Comparison of ENCODE assay signal across 19 cellular contexts in the genomic region with DNA sequence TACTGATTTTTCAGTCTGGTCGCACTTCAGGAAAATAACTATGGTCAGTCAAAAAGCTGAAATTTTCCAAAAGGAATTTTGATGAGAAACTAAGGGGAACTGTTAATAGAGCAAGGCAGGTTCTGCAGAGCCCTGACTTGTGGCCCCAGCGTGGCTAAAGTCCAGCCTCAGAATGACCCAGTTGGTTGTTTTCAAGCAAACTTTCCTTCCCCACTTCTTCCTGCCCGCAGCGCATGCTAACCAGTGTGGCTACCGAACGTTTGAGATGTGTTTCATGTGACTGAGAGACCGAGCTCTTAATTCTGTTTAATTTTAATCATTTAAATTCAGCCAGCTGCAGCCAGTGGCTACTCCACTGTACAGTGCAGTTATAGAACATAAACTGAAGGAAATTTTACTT. TPM values are rescaled to one million over a fixed set of nuclear protein-coding genes. Genes with fewer than 3 reads are reported as not detected.
DNase-seq lines count a peak whose midpoint lies in the region; ATAC-seq, FAIRE-seq and TF ChIP-seq lines count a peak whose summit lies in the region.
"Had no signal": no experiment of that assay in that cellular context is flagged by ENCODE, and none has a peak within 500 bp of the region (broad histone marks: within the 10 kb centered on the region; RNA-seq: fewer than 3 reads in every experiment).

No MANE protein-coding gene starts in this region.

- H3K4me3 Mint-ChIP-seq in CD4-positive, alpha-beta T cell = peak overlapping the region; percentile 35
- H3K4me3 Mint-ChIP-seq in activated naive CD8-positive, alpha-beta T cell treated with anti-CD3 and anti-CD28 coated beads for 36 hours = peak overlapping the region; percentile 4
- H3K4me3 Mint-ChIP-seq in chondrocyte (ENCODE audit: unreplicated experiment) = no peak overlapping the region
- H3K4me3 Mint-ChIP-seq in stimulated activated naive B cell treated with anti-CD40 and anti-IgM and Interleukin-4, amounts not matched to agents 10 μg/mL and 1 μg/mL and 100 μg/mL, for 72 hours = no peak overlapping the region

- ATAC-seq in CD4-positive, alpha-beta T cell (ENCODE audit: poor library complexity) = no peak
- ATAC-seq in GM21515 (IDR thresholded peaks at IDR 0.05; ENCODE audit: unreplicated experiment) = no peak
- ATAC-seq in stimulated activated naive B cell treated with anti-CD40 and anti-IgM and Interleukin-4, amounts not matched to agents 10 μg/mL and 1 μg/mL and 100 μg/mL, for 72 hours (replicated peaks) = no peak
- ATAC-seq: GM12878, HCT116 had no signal

- H3K4me2 ChIP-seq in Karpas-422 (ENCODE audit: low read depth, low read length, poor library complexity, severe bottlenecking) = no peak overlapping the region

- H3K9me2 ChIP-seq in Karpas-422 (replicated peaks; ENCODE audit: insufficient read depth, low read length) = no peaks in the 10 kb centered on the region

- H3K27me3 ChIP-seq in CD4-positive, alpha-beta T cell (ENCODE audit: control insufficient read depth, insufficient read depth, low read length) = no peaks in the 10 kb centered on the region
- H3K27me3 ChIP-seq in Karpas-422 (ENCODE audit: low read length) = no peaks in the 10 kb centered on the region
- H3K27me3 ChIP-seq: adrenal gland, upper lobe of left lung had no signal

- peak overlapping the region; percentile 66 for H3K27ac Mint-ChIP-seq in CD4-positive, alpha-beta T cell
- peak overlapping the region; percentile 71 for H3K27ac Mint-ChIP-seq in activated naive CD8-positive, alpha-beta T cell treated with anti-CD3 and anti-CD28 coated beads for 36 hours
- H3K27ac Mint-ChIP-seq in chondrocyte (ENCODE audit: unreplicated experiment) = no peak overlapping the region
- no peak overlapping the region for H3K27ac Mint-ChIP-seq in stimulated activated naive B cell treated with anti-CD40 and anti-IgM and Interleukin-4, amounts not matched to agents 10 μg/mL and 1 μg/mL and 100 μg/mL, for 72 hours

- H3K27ac ChIP-seq in CD4-positive, alpha-beta T cell (ENCODE audit: low read depth, low read length) = no peak overlapping the region
- H3K27ac ChIP-seq in Karpas-422 (ENCODE audit: low read length) = 0 out of 2 replicates have a peak overlapping the region, but pooled peaks have one; percentile 27
- H3K27ac ChIP-seq: adrenal gland, epithelial cell of prostate, upper lobe of left lung had no signal

- H3K4me1 ChIP-seq in Karpas-422 (ENCODE audit: low read length) = peaks cover 8% of the 10 kb centered on the region
- H3K4me1 ChIP-seq: adrenal gland had no signal

- H3K79me2 ChIP-seq in Karpas-422 (ENCODE audit: low read length) = no peaks in the 10 kb centered on the region; the same call in 1 of the 2 replicates

- peaks cover 4% of the 10 kb centered on the region for H3K9me3 ChIP-seq in CD4-positive, alpha-beta T cell (ENCODE audit: control insufficient read depth, low read length)
- H3K9me3 ChIP-seq in Karpas-422 (ENCODE audit: low read length) = no peaks in the 10 kb centered on the region
- H3K9me3 ChIP-seq: adrenal gland, upper lobe of left lung had no signal

- CTCF ChIA-PET in CD4-positive, alpha-beta T cell (lab: Charles Lee) = no interaction called here

- H3K9me3 Mint-ChIP-seq in CD4-positive, alpha-beta T cell = peaks cover 2% of the 10 kb centered on the region
- H3K9me3 Mint-ChIP-seq in activated naive CD8-positive, alpha-beta T cell treated with anti-CD3 and anti-CD28 coated beads for 36 hours = peaks cover 11% of the 10 kb centered on the region
- no peaks in the 10 kb centered on the region for H3K9me3 Mint-ChIP-seq in chondrocyte (ENCODE audit: low read depth)
- peaks cover 4 to 8% of the 10 kb centered on the region in 2 donors for H3K9me3 Mint-ChIP-seq in stimulated activated naive B cell treated with anti-CD40 and anti-IgM and Interleukin-4, amounts not matched to agents 10 μg/mL and 1 μg/mL and 100 μg/mL, for 72 hours

- peaks cover 57% of the 10 kb centered on the region for H3K4me1 Mint-ChIP-seq in CD4-positive, alpha-beta T cell (ENCODE audit: low read depth)
- peaks cover 60% of the 10 kb centered on the region for H3K4me1 Mint-ChIP-seq in activated naive CD8-positive, alpha-beta T cell treated with anti-CD3 and anti-CD28 coated beads for 36 hours
- H3K4me1 Mint-ChIP-seq in chondrocyte (ENCODE audit: low read depth) = no peaks in the 10 kb centered on the region
- peaks cover 31 to 42% of the 10 kb centered on the region in 2 donors for H3K4me1 Mint-ChIP-seq in stimulated activated naive B cell treated with anti-CD40 and anti-IgM and Interleukin-4, amounts not matched to agents 10 μg/mL and 1 μg/mL and 100 μg/mL, for 72 hours

- H3K9ac ChIP-seq in Karpas-422 (ENCODE audit: low read length) = no peak overlapping the region

- TF ChIP-seq CTCF in CD4-positive, alpha-beta T cell (IDR thresholded peaks at IDR 0.05) = no peak
- no peak for TF ChIP-seq CTCF in chondrocyte (IDR thresholded peaks at IDR 0.05)

- intact Hi-C loops in CD4-positive, alpha-beta T cell (cut with DNase I, micrococcal nuclease) = loop anchor here (5.0 to 10.0 kb wide), 2 partner anchors 53 to 185 kb away; no protein-coding TSS in a partner anchor

- no peak overlapping the region for H3K4me3 ChIP-seq in Karpas-422 (ENCODE audit: low read length)
- H3K4me3 ChIP-seq: adrenal gland, GM12878, upper lobe of left lung had no signal

- H2AFZ ChIP-seq in Karpas-422 (ENCODE audit: low read length) = no peak overlapping the region

- H3K36me3 Mint-ChIP-seq in CD4-positive, alpha-beta T cell (ENCODE audit: low read depth) = peaks cover 82% of the 10 kb centered on the region
- H3K36me3 Mint-ChIP-seq in activated naive CD8-positive, alpha-beta T cell treated with anti-CD3 and anti-CD28 coated beads for 36 hours = peaks cover 58% of the 10 kb centered on the region
- H3K36me3 Mint-ChIP-seq in chondrocyte (ENCODE audit: low read depth) = peaks cover 27% of the 10 kb centered on the region
- H3K36me3 Mint-ChIP-seq in stimulated activated naive B cell treated with anti-CD40 and anti-IgM and Interleukin-4, amounts not matched to agents 10 μg/mL and 1 μg/mL and 100 μg/mL, for 72 hours = peaks cover 39 to 58% of the 10 kb centered on the region in 2 donors

- no peak for DNase-seq in CD4-positive, alpha-beta T cell
- no peak for DNase-seq in Karpas-422
- no peak for DNase-seq in activated naive CD8-positive, alpha-beta T cell treated with anti-CD3 and anti-CD28 coated beads for 36 hours
- DNase-seq in mucosa of gallbladder (ENCODE audit: low spot score) = peak; percentile 19
- no peak for DNase-seq in chondrocyte (ENCODE audit: low spot score)
- DNase-seq in RCC 7860 (ENCODE audit: low spot score) = no peak
- no peak for DNase-seq in stimulated activated naive B cell treated with anti-CD40 and anti-IgM and Interleukin-4, amounts not matched to agents 10 μg/mL and 1 μg/mL and 100 μg/mL, for 72 hours
- DNase-seq: activated CD8-positive, alpha-beta memory T cell treated with anti-CD3 and anti-CD28 coated beads, Interleukin-2, amount 50 U/mL, for 4 hours; islet precursor cell; NCI-H82; Right ventricle myocardium superior; stimulated activated CD4-positive, alpha-beta T cell treated with anti-CD3 and anti-CD28 coated beads, Interleukin-1b, Interleukin-23, amount 100 ng/mL, for 48 hours had no signal

- no peak for FAIRE-seq in RCC 7860 (lab: Jason Lieb, UNC)
- FAIRE-seq: GM12878, TTC549 had no signal

- no peaks in the 10 kb centered on the region for H4K20me1 ChIP-seq in Karpas-422 (ENCODE audit: insufficient read depth, low read depth, low read length)

- no peaks in the 10 kb centered on the region for H3K27me3 Mint-ChIP-seq in CD4-positive, alpha-beta T cell
- no peaks in the 10 kb centered on the region for H3K27me3 Mint-ChIP-seq in activated naive CD8-positive, alpha-beta T cell treated with anti-CD3 and anti-CD28 coated beads for 36 hours
- H3K27me3 Mint-ChIP-seq in chondrocyte (ENCODE audit: low read depth) = no peaks in the 10 kb centered on the region
- no peaks in the 10 kb centered on the region for H3K27me3 Mint-ChIP-seq in stimulated activated naive B cell treated with anti-CD40 and anti-IgM and Interleukin-4, amounts not matched to agents 10 μg/mL and 1 μg/mL and 100 μg/mL, for 72 hours

- POLR2A ChIA-PET in CD4-positive, alpha-beta T cell (lab: Charles Lee) = interaction anchor here (0.8 to 3.9 kb wide), 4 partner anchors 14 to 102 kb away, joined by 3 to 12 read pairs (median 4); a partner anchor contains a TSS

- H3K36me3 ChIP-seq in Karpas-422 (ENCODE audit: insufficient read depth, low read length) = peaks cover 37% of the 10 kb centered on the region

RNA-seq across cellular contexts. Expression of a gene that starts 6.2 kb away (rescaled TPM):
- total RNA-seq in CD4-positive, alpha-beta T cell = 1 to 10 TPM; 7.2 to 9.2 TPM
- total RNA-seq in Karpas-422 (2014; rRNA removed; shearing (Covaris generic); ENCODE audit: low replicate concordance) = 48.8 and 67.0 TPM in 2 replicates
- total RNA-seq in activated naive CD8-positive, alpha-beta T cell treated with anti-CD3 and anti-CD28 coated beads for 36 hours = 10 to 100 TPM; 25.3 to 25.9 TPM
- total RNA-seq in mucosa of gallbladder (31.2 TPM), chondrocyte (17.4 to 23.5 TPM (median 19.0 TPM) in 3 replicates)

RNA-seq across cellular contexts. Expression of a gene that starts 30.3 kb away (rescaled TPM):
- 10 to 100 TPM; 26.6 to 28.2 TPM for total RNA-seq in CD4-positive, alpha-beta T cell
- total RNA-seq in Karpas-422 (2014; rRNA removed; shearing (Covaris generic); ENCODE audit: low replicate concordance) = 10.2 and 25.3 TPM in 2 replicates
- 10 to 100 TPM; 36.9 to 43.7 TPM for total RNA-seq in activated naive CD8-positive, alpha-beta T cell treated with anti-CD3 and anti-CD28 coated beads for 36 hours
- total RNA-seq in mucosa of gallbladder (31.5 TPM), chondrocyte (16.5 to 19.4 TPM (median 18.6 TPM) in 3 replicates)

Comparison
In these comparisons a context has a peak if more than half of its experiments do, and no peak if none do; other contexts are left out.
1. H3K27ac Mint-ChIP-seq: peak in CD4-positive, alpha-beta T cell (single experiment) and activated naive CD8-positive, alpha-beta T cell treated with anti-CD3 and anti-CD28 coated beads for 36 hours (single experiment); none in chondrocyte (single experiment) and stimulated activated naive B cell treated with anti-CD40 and anti-IgM and Interleukin-4, amounts not matched to agents 10 μg/mL and 1 μg/mL and 100 μg/mL, for 72 hours (single experiment).
2. H3K4me3 Mint-ChIP-seq: peak in CD4-positive, alpha-beta T cell (single experiment) and activated naive CD8-positive, alpha-beta T cell treated with anti-CD3 and anti-CD28 coated beads for 36 hours (single experiment); none in chondrocyte (single experiment) and stimulated activated naive B cell treated with anti-CD40 and anti-IgM and Interleukin-4, amounts not matched to agents 10 μg/mL and 1 μg/mL and 100 μg/mL, for 72 hours (0 of 2).